ENCODE assay signal across 6 cellular contexts in the genomic region with DNA sequence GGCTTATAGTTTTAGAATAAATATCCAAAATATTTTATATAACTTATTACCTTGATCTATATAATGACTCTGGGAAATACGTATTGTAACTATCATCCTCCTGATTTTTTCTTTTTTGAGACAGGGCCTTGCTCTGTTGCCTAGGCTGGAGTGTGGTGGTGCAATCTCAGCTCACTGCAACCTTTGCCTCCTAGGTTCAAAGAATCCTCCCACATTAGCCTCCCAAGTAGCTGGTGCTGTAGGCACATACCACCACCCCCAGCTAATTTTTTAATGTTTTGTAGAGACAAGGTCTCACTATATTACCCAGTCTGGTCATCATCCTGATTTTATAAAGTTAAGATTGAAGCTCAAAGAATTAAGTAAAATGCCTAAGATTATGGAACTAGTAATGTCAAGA.
"Had no signal": no experiment of that assay in that cellular context is flagged by ENCODE, and none has a peak within 500 bp of the region (broad histone marks: within the 10 kb centered on the region; RNA-seq: fewer than 3 reads in every experiment).

No MANE protein-coding gene starts in this region.

- ATAC-seq: K562 had no signal

- FAIRE-seq: HTR-8/SVneo, K562 had no signal

- H3K27ac ChIP-seq: HL-60 had no signal

- H3K4me3 ChIP-seq: K562 had no signal

- DNase-seq: IMR-90, KBM-7, KG1 had no signal
